Comparison of ENCODE assay signal across 29 cellular contexts in genomic region chr14:24597403-24597802, GRCh38. TPM values are rescaled to one million over a fixed set of nuclear protein-coding genes. Genes with fewer than 3 reads are reported as not detected.
A peak's percentile ranks its signal among the peaks of the same experiment; 100 is the strongest.
DNase-seq lines count a peak whose midpoint lies in the region; ATAC-seq, FAIRE-seq and TF ChIP-seq lines count a peak whose summit lies in the region.
"Had no signal": no experiment of that assay in that cellular context is flagged by ENCODE, and none has a peak within 500 bp of the region (broad histone marks: within the 10 kb centered on the region; RNA-seq: fewer than 3 reads in every experiment).

No MANE protein-coding gene starts in this region.

- no peaks in the 10 kb centered on the region for H3K27me3 ChIP-seq in pancreas

- no peaks in the 10 kb centered on the region for H3K4me1 ChIP-seq in pancreas

- no peak for ATAC-seq in pancreas
- no peak for ATAC-seq in HG03432 (IDR thresholded peaks at IDR 0.05; ENCODE audit: unreplicated experiment)
- ATAC-seq: GM23338, Panc1, T-cell had no signal

- no peak overlapping the region for H3K27ac ChIP-seq in pancreas
- H3K27ac ChIP-seq: RWPE1 had no signal

- no peaks in the 10 kb centered on the region for H3K9me3 ChIP-seq in pancreas

- H3K36me3 ChIP-seq in pancreas, result no peaks in the 10 kb centered on the region

- H3K4me3 ChIP-seq in pancreas, result no peak overlapping the region
- H3K4me3 ChIP-seq: GM23338 had no signal

- DNase-seq in GM18507 (ENCODE audit: extremely low spot score, insufficient read length, low read depth), result no peak
- DNase-seq in GM19239 (ENCODE audit: insufficient read length, low spot score), result no peak
- DNase-seq in HT-29 (ENCODE audit: low spot score), result peak; percentile 4
- no peak for DNase-seq in pancreas
- DNase-seq in DMS79 (lab: John Stamatoyannopoulos, UW), result no peak
- no peak for DNase-seq in NCI-H146 (lab: John Stamatoyannopoulos, UW)
- DNase-seq: C1 segment of cervical spinal cord; CD4-positive, alpha-beta memory T cell; COR-L47; DMS79 treated with DMSO at 0.1 percent for 48 hours; GF-D8; H9; KBM-7; NCI-H1694; NCI-H2029 treated with DMSO at 0.1 percent for 48 hours; NCI-H2227 treated with DMSO at 0.1 percent for 48 hours; NCI-H69; SHP77; T-cell had no signal

- no peak for TF ChIP-seq CTCF in pancreas (IDR thresholded peaks at IDR 0.05)

- intact Hi-C loops in pancreas (cut with DNase I), result no loop called here

- peak; percentile 60 for FAIRE-seq in GM18507 (lab: Jason Lieb, UNC)
- FAIRE-seq in GM19239 (lab: Jason Lieb, UNC), result peak; percentile 54
- peak; percentile 41 for FAIRE-seq in pancreas (lab: Jason Lieb, UNC)
- FAIRE-seq: HTR-8/SVneo had no signal

RNA-seq across cellular contexts. Expression of gene GZMH, which starts 12.1 kb away (rescaled TPM):
- total RNA-seq in HT-29 (2014; rRNA removed; shearing (Covaris generic)), result not detected in 2 replicates
- under 1 TPM in 4 of 6 donors, not detected in 2; 0.28 to 0.90 (median 0.71) TPM for total RNA-seq in pancreas
- polyA plus RNA-seq in pancreas, result under 1 TPM; 0.21 to 0.61 TPM
- total RNA-seq: A673; CD4-positive, alpha-beta memory T cell; GM23338; H9; LHCN-M2; MCF 10A; NCI-H460; SK-MEL-5 had no signal
- polyA plus RNA-seq: GM23338 had no signal

RNA-seq across cellular contexts. Expression of gene CTSG, which starts 21.4 kb away (rescaled TPM):
- total RNA-seq in HT-29 (2014; rRNA removed; shearing (Covaris generic)), result not detected in 2 replicates
- total RNA-seq in pancreas, result 1 to 10 TPM in 2 of 6 donors, under 1 TPM in 2, not detected in 2; 0.14 to 3.5 (median 1.5) TPM
- polyA plus RNA-seq in pancreas, result under 1 TPM in 1 of 2 donors, not detected in 1; 0.14 TPM
- total RNA-seq: A673; CD4-positive, alpha-beta memory T cell; GM23338; H9; LHCN-M2; MCF 10A; NCI-H460; SK-MEL-5; T-cell had no signal
- polyA plus RNA-seq: CD4-positive, alpha-beta memory T cell; GM23338 had no signal

RNA-seq across cellular contexts. Expression of gene GZMB, which starts 36.6 kb away (rescaled TPM):
- not detected in 2 replicates for total RNA-seq in HT-29 (2014; rRNA removed; shearing (Covaris generic))
- 1 to 10 TPM in 2 of 6 donors, under 1 TPM in 3, not detected in 1; 0.28 to 1.8 (median 0.62) TPM for total RNA-seq in pancreas
- polyA plus RNA-seq in pancreas, result not detected
- total RNA-seq: A673; CD4-positive, alpha-beta memory T cell; GM23338; H9; LHCN-M2; MCF 10A; NCI-H460; SK-MEL-5 had no signal
- polyA plus RNA-seq: GM23338 had no signal
